Comparison of ENCODE assay signal across 16 cellular contexts in the genomic region with DNA sequence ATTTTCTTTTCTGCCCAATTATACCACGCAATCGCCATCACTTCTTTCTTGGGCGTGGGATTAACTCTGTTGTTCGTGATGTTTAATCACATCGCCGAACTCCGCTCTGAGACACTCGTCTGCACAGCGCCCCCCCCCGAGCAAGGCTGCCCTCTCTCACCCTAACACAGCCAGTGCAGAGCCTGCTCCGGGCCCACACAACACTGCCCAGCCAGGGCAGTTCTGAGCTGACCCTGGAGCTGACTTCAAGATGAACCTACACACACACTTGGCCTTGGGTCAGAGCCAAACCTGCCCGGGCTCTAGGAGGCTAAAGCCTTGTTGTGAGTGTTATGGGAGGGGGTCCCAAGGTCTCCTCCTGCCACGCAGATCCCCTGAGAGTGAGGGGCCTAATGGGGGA.
"Had no signal": no experiment of that assay in that cellular context is flagged by ENCODE, and none has a peak within 500 bp of the region (broad histone marks: within the 10 kb centered on the region; RNA-seq: fewer than 3 reads in every experiment).

No MANE protein-coding gene starts in this region.

- H3K27me3 Mint-ChIP-seq: activated CD8-positive, alpha-beta T cell treated with anti-CD3 and anti-CD28 coated beads for 36 hours had no signal

- H3K27me3 ChIP-seq: breast epithelium, pancreas had no signal

- H3K36me3 ChIP-seq: breast epithelium, pancreas had no signal

- DNase-seq: activated CD4-positive, alpha-beta T cell treated with anti-CD3 and anti-CD28 coated beads for 4 hours; activated CD8-positive, alpha-beta memory T cell treated with anti-CD3 and anti-CD28 coated beads, Interleukin-2, amount 50 U/mL, for 48 hours; activated CD8-positive, alpha-beta T cell treated with anti-CD3 and anti-CD28 coated beads for 36 hours; activated naive CD4-positive, alpha-beta T cell; anterior cingulate cortex; dermis blood vessel endothelial cell; effector memory CD8-positive, alpha-beta T cell; foreskin keratinocyte; midbrain; T-helper 1 cell had no signal

- H3K4me3 Mint-ChIP-seq: activated CD8-positive, alpha-beta T cell treated with anti-CD3 and anti-CD28 coated beads for 36 hours; activated T-helper 1 cell treated with anti-CD3 and anti-CD28 coated beads, Interleukin-12 subunit alpha, Interleukin-12 subunit beta, Interleukin-2, Interleukin-4 antibody, amounts not matched to agents 30 ng/mL and 10 ng/mL and 1 ng/mL, durations not matched to agents 14 hours and 24 hours and 36 hours; effector memory CD8-positive, alpha-beta T cell; neural crest cell; stimulated activated effector memory CD8-positive, alpha-beta T cell treated with anti-CD3 and anti-CD28 coated beads, Interleukin-12 subunit alpha, Interleukin-12 subunit beta, amount 100 ng/mL, for 72 hours had no signal

- H3K27ac Mint-ChIP-seq: activated CD8-positive, alpha-beta T cell treated with anti-CD3 and anti-CD28 coated beads for 36 hours; activated T-helper 1 cell treated with anti-CD3 and anti-CD28 coated beads, Interleukin-12 subunit alpha, Interleukin-12 subunit beta, Interleukin-2, Interleukin-4 antibody, amounts not matched to agents 30 ng/mL and 10 ng/mL and 1 ng/mL, durations not matched to agents 14 hours and 24 hours and 36 hours had no signal

- H3K27ac ChIP-seq: breast epithelium, foreskin keratinocyte, pancreas, VCaP had no signal

- H3K9me3 ChIP-seq: breast epithelium, pancreas had no signal

- H3K9me3 Mint-ChIP-seq: activated CD8-positive, alpha-beta T cell treated with anti-CD3 and anti-CD28 coated beads for 36 hours; activated T-helper 1 cell treated with anti-CD3 and anti-CD28 coated beads, Interleukin-12 subunit alpha, Interleukin-12 subunit beta, Interleukin-2, Interleukin-4 antibody, amounts not matched to agents 30 ng/mL and 10 ng/mL and 1 ng/mL, durations not matched to agents 14 hours and 24 hours and 36 hours; effector memory CD8-positive, alpha-beta T cell; neural crest cell; stimulated activated effector memory CD8-positive, alpha-beta T cell treated with anti-CD3 and anti-CD28 coated beads, Interleukin-12 subunit alpha, Interleukin-12 subunit beta, amount 100 ng/mL, for 72 hours had no signal

- H3K4me3 ChIP-seq: breast epithelium, pancreas had no signal

- H3K4me1 ChIP-seq: breast epithelium, foreskin keratinocyte, pancreas had no signal

- H3K4me1 Mint-ChIP-seq: stimulated activated effector memory CD8-positive, alpha-beta T cell treated with anti-CD3 and anti-CD28 coated beads, Interleukin-12 subunit alpha, Interleukin-12 subunit beta, amount 100 ng/mL, for 72 hours had no signal
